Comparison of ENCODE assay signal across 28 cellular contexts in genomic region chr20:7437311-7437710, GRCh38.
"Had no signal": no experiment of that assay in that cellular context is flagged by ENCODE, and none has a peak within 500 bp of the region (broad histone marks: within the 10 kb centered on the region; RNA-seq: fewer than 3 reads in every experiment).

No MANE protein-coding gene starts in this region.

- H3K9me3 Mint-ChIP-seq: nephron had no signal

- H3K4me3 ChIP-seq: left lung, lower lobe of right lung, ovary, right atrium auricular region, right lobe of liver, smooth muscle cell, stomach, thoracic aorta, tibial artery, upper lobe of right lung had no signal

- H3K9me3 ChIP-seq: left lung, lower lobe of right lung, ovary, right atrium auricular region, right lobe of liver, stomach, thoracic aorta, tibial artery, upper lobe of right lung had no signal

- H3K4me2 ChIP-seq: smooth muscle cell had no signal

- H3K4me1 ChIP-seq: left lung, lower lobe of right lung, right atrium auricular region, right lobe of liver, stomach, tibial artery, upper lobe of right lung had no signal

- H3K4me1 Mint-ChIP-seq: nephron; neural crest cell; stimulated activated naive B cell treated with anti-CD40 and anti-IgM and Interleukin-4, amounts not matched to agents 10 μg/mL and 1 μg/mL and 100 μg/mL, for 72 hours had no signal

- DNase-seq: hippocampal formation; kidney glomerular epithelial cell; left cardiac atrium; left lung; lower lobe of right lung; mammary epithelial cell; mesenchymal stem cell; naive thymus-derived CD8-positive, alpha-beta T cell; ovary; right lobe of liver; stimulated activated CD4-positive, alpha-beta T cell treated with anti-CD3 and anti-CD28 coated beads, Interleukin-1b, Interleukin-23, amount 100 ng/mL, for 48 hours; stimulated activated CD4-positive, alpha-beta T cell treated with anti-CD3 and anti-CD28 coated beads, Interleukin-2, amount 100 ng/mL, for 48 hours; stimulated activated CD4-positive, alpha-beta T cell treated with anti-CD3 and anti-CD28 coated beads, Interleukin-4, amount 100 ng/mL, for 4 hours; stimulated activated CD8-positive, alpha-beta memory T cell treated with anti-CD3 and anti-CD28 coated beads, Interleukin-4, amount 100 ng/mL, for 48 hours; stimulated activated naive B cell treated with anti-CD40 and anti-IgM and Interleukin-4, amounts not matched to agents 10 μg/mL and 1 μg/mL and 100 μg/mL, for 72 hours; stimulated activated naive CD8-positive, alpha-beta T cell treated with anti-CD3 and anti-CD28 coated beads, Interleukin-15, Interleukin-2, amounts not matched to agents 100 U/mL and 50 U/mL, for 24 hours; stomach; tibial artery; trophoblast cell; upper lobe of right lung had no signal

- ATAC-seq: left cardiac atrium; left lung; lower lobe of right lung; naive thymus-derived CD8-positive, alpha-beta T cell; right lobe of liver; stimulated activated naive B cell treated with anti-CD40 and anti-IgM and Interleukin-4, amounts not matched to agents 10 μg/mL and 1 μg/mL and 100 μg/mL, for 72 hours; stimulated activated naive CD8-positive, alpha-beta T cell treated with anti-CD3 and anti-CD28 coated beads, Interleukin-15, Interleukin-2, amounts not matched to agents 100 U/mL and 50 U/mL, for 24 hours; upper lobe of right lung had no signal

- FAIRE-seq: keratinocyte, urothelium cell line had no signal

- H3K27me3 ChIP-seq: left lung, ovary, right atrium auricular region, right lobe of liver, stomach, tibial artery, upper lobe of right lung had no signal

- H3K27ac Mint-ChIP-seq: naive thymus-derived CD8-positive, alpha-beta T cell; nephron; progenitor cell of endocrine pancreas; stimulated activated naive B cell treated with anti-CD40 and anti-IgM and Interleukin-4, amounts not matched to agents 10 μg/mL and 1 μg/mL and 100 μg/mL, for 72 hours had no signal

- H3K36me3 ChIP-seq: left lung, lower lobe of right lung, ovary, right atrium auricular region, right lobe of liver, stomach, thoracic aorta, tibial artery, upper lobe of right lung had no signal

- H3K27me3 Mint-ChIP-seq: naive thymus-derived CD8-positive, alpha-beta T cell; progenitor cell of endocrine pancreas; stimulated activated naive B cell treated with anti-CD40 and anti-IgM and Interleukin-4, amounts not matched to agents 10 μg/mL and 1 μg/mL and 100 μg/mL, for 72 hours had no signal

- H3K36me3 Mint-ChIP-seq: naive thymus-derived CD8-positive, alpha-beta T cell; stimulated activated naive B cell treated with anti-CD40 and anti-IgM and Interleukin-4, amounts not matched to agents 10 μg/mL and 1 μg/mL and 100 μg/mL, for 72 hours had no signal

- H3K4me3 Mint-ChIP-seq: naive thymus-derived CD8-positive, alpha-beta T cell; nephron; neural crest cell; stimulated activated naive B cell treated with anti-CD40 and anti-IgM and Interleukin-4, amounts not matched to agents 10 μg/mL and 1 μg/mL and 100 μg/mL, for 72 hours had no signal

- H3K27ac ChIP-seq: left lung, lower lobe of right lung, ovary, right atrium auricular region, right lobe of liver, stomach, thoracic aorta, tibial artery, upper lobe of right lung had no signal
